Comparison of ENCODE assay signal across 34 cellular contexts in genomic region chr1:56855190-56855589, GRCh38. TPM values are rescaled to one million over a fixed set of nuclear protein-coding genes. Genes with fewer than 3 reads are reported as not detected.
"Had no signal": no experiment of that assay in that cellular context is flagged by ENCODE, and none has a peak within 500 bp of the region (broad histone marks: within the 10 kb centered on the region; RNA-seq: fewer than 3 reads in every experiment).

No MANE protein-coding gene starts in this region.

- H3K36me3 Mint-ChIP-seq: natural killer cell; neural progenitor cell; stimulated activated memory B cell treated with anti-CD40 and anti-IgM and Interleukin-4, amounts not matched to agents 10 μg/mL and 1 μg/mL and 100 μg/mL, for 72 hours; type B pancreatic cell had no signal

- H2AFZ ChIP-seq: neural progenitor cell, parathyroid adenoma had no signal

- H3K4me3 Mint-ChIP-seq: natural killer cell; nephron; neural progenitor cell; stimulated activated memory B cell treated with anti-CD40 and anti-IgM and Interleukin-4, amounts not matched to agents 10 μg/mL and 1 μg/mL and 100 μg/mL, for 72 hours; stimulated activated naive CD8-positive, alpha-beta T cell treated with anti-CD3 and anti-CD28 coated beads, Interleukin-15, amount 100 ng/mL, for 72 hours had no signal

- H3K4me2 ChIP-seq: neural progenitor cell, smooth muscle cell had no signal

- ATAC-seq: natural killer cell; psoas muscle; right cardiac atrium; sciatic nerve; stimulated activated memory B cell treated with anti-CD40 and anti-IgM and Interleukin-4, amounts not matched to agents 10 μg/mL and 1 μg/mL and 100 μg/mL, for 72 hours; stimulated activated naive CD8-positive, alpha-beta T cell treated with anti-CD3 and anti-CD28 coated beads, Interleukin-15, amount 100 ng/mL, for 72 hours; stimulated activated naive CD8-positive, alpha-beta T cell treated with anti-CD3 and anti-CD28 coated beads, Interleukin-15, Interleukin-2, amounts not matched to agents 100 U/mL and 50 U/mL, for 24 hours; upper lobe of right lung had no signal

- H3K4me3 ChIP-seq: neural progenitor cell, ovary, psoas muscle, skin epidermis, smooth muscle cell, spleen, suprapubic skin, testis, tibial artery, transverse colon, upper lobe of right lung, uterus had no signal

- H3K27ac ChIP-seq: neural progenitor cell, ovary, parathyroid adenoma, psoas muscle, skin epidermis, spleen, suprapubic skin, testis, tibial artery, transverse colon, upper lobe of right lung, uterus had no signal

- H3K27me3 ChIP-seq: neural progenitor cell, ovary, suprapubic skin, testis, tibial artery, transverse colon, upper lobe of right lung had no signal

- H3K4me1 Mint-ChIP-seq: nephron; stimulated activated memory B cell treated with anti-CD40 and anti-IgM and Interleukin-4, amounts not matched to agents 10 μg/mL and 1 μg/mL and 100 μg/mL, for 72 hours; stimulated activated naive CD8-positive, alpha-beta T cell treated with anti-CD3 and anti-CD28 coated beads, Interleukin-15, amount 100 ng/mL, for 72 hours had no signal

- H3K27ac Mint-ChIP-seq: natural killer cell; nephron; neural progenitor cell; stimulated activated memory B cell treated with anti-CD40 and anti-IgM and Interleukin-4, amounts not matched to agents 10 μg/mL and 1 μg/mL and 100 μg/mL, for 72 hours; stimulated activated naive CD8-positive, alpha-beta T cell treated with anti-CD3 and anti-CD28 coated beads, Interleukin-15, amount 100 ng/mL, for 72 hours; type B pancreatic cell had no signal

- H3K4me1 ChIP-seq: parathyroid adenoma, psoas muscle, spleen, suprapubic skin, testis, tibial artery, transverse colon, upper lobe of right lung, uterus had no signal

- H3K27me3 Mint-ChIP-seq: type B pancreatic cell had no signal

- H3K79me2 ChIP-seq: parathyroid adenoma had no signal

- H3K9me3 ChIP-seq: ovary, psoas muscle, spleen, suprapubic skin, testis, tibial artery, transverse colon, upper lobe of right lung, uterus had no signal

- H3K9ac ChIP-seq: neural progenitor cell, parathyroid adenoma had no signal

- H3K36me3 ChIP-seq: neural progenitor cell, ovary, spleen, suprapubic skin, tibial artery, transverse colon, upper lobe of right lung, uterus had no signal

- H3K9me3 Mint-ChIP-seq: natural killer cell; nephron; neural progenitor cell; stimulated activated memory B cell treated with anti-CD40 and anti-IgM and Interleukin-4, amounts not matched to agents 10 μg/mL and 1 μg/mL and 100 μg/mL, for 72 hours; stimulated activated naive CD8-positive, alpha-beta T cell treated with anti-CD3 and anti-CD28 coated beads, Interleukin-15, amount 100 ng/mL, for 72 hours; type B pancreatic cell had no signal

- DNase-seq: natural killer cell; occipital lobe; ovary; posterior cingulate gyrus; psoas muscle; right cardiac atrium; spleen; stimulated activated CD4-positive, alpha-beta T cell treated with anti-CD3 and anti-CD28 coated beads, Interleukin-12 subunit alpha, Interleukin-12 subunit beta, amount 100 ng/mL, for 4 hours; stimulated activated CD4-positive, alpha-beta T cell treated with anti-CD3 and anti-CD28 coated beads, Interleukin-1b, Interleukin-23, amount 100 ng/mL, for 48 hours; stimulated activated CD4-positive, alpha-beta T cell treated with anti-CD3 and anti-CD28 coated beads, Interleukin-4, amount 100 ng/mL, for 1 hour; stimulated activated CD4-positive, alpha-beta T cell treated with anti-CD3 and anti-CD28 coated beads, Interleukin-4, amount 100 ng/mL, for 4 hours; stimulated activated CD8-positive, alpha-beta memory T cell treated with anti-CD3 and anti-CD28 coated beads, Interleukin-4, amount 100 ng/mL, for 48 hours; stimulated activated naive CD4-positive, alpha-beta T cell; stimulated activated naive CD8-positive, alpha-beta T cell treated with anti-CD3 and anti-CD28 coated beads, Interleukin-15, amount 100 ng/mL, for 72 hours; stimulated activated naive CD8-positive, alpha-beta T cell treated with anti-CD3 and anti-CD28 coated beads, Interleukin-15, Interleukin-2, amounts not matched to agents 100 U/mL and 50 U/mL, for 24 hours; substantia nigra; testis; tibial artery; transverse colon; upper lobe of right lung; uterus had no signal

RNA-seq across cellular contexts. Expression of gene C8A, which starts 0.6 kb away (rescaled TPM):
- total RNA-seq: natural killer cell, occipital lobe, osteoblast, psoas muscle, renal cortical epithelial cell, right cardiac atrium, sciatic nerve, smooth muscle cell, spleen, testis, transverse colon, upper lobe of right lung, urinary bladder, uterus had no signal
- polyA plus RNA-seq: neural cell, ovary, psoas muscle, right cardiac atrium, smooth muscle cell had no signal

RNA-seq across cellular contexts. Expression of gene FYB2, which starts 36.0 kb away (rescaled TPM):
- total RNA-seq: natural killer cell, osteoblast, sciatic nerve, spleen had no signal
- polyA plus RNA-seq: spleen had no signal
